In the genomic region with DNA sequence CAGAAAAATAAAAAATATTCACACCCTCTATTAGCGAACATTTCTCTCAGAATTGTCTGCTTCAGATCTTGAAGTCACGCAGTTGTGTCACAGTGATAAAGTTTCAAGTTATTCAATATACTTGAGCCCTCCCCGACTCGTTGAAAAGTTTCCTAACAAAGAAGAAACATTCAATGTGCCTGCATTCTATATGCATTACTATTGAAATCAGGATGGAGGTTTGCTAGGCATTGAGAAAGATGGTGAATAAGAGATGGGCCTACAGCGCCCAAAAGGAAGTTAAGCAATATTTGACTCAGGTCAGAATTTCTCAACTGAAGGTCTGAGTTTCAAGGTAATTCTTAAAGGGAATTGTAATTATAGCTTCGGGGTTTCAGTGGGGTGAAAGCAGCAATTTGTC, we compare ENCODE assay signal across 8 cellular contexts. TPM values are rescaled to one million over a fixed set of nuclear protein-coding genes. Genes with fewer than 3 reads are reported as not detected.
DNase-seq lines count a peak whose midpoint lies in the region; ATAC-seq and TF ChIP-seq lines count a peak whose summit lies in the region.

No MANE protein-coding gene starts in this region.

- H3K27me3 ChIP-seq in uterus = no peaks in the 10 kb centered on the region

- no peaks in the 10 kb centered on the region for H3K27me3 Mint-ChIP-seq in activated naive CD8-positive, alpha-beta T cell
- no peaks in the 10 kb centered on the region for H3K27me3 Mint-ChIP-seq in activated naive CD8-positive, alpha-beta T cell treated with anti-CD3 and anti-CD28 coated beads, Interleukin-2, amount 50 U/mL, for 24 hours
- no peaks in the 10 kb centered on the region for H3K27me3 Mint-ChIP-seq in activated naive CD8-positive, alpha-beta T cell treated with anti-CD3 and anti-CD28 coated beads for 36 hours

- H3K36me3 Mint-ChIP-seq in activated naive CD8-positive, alpha-beta T cell = peaks cover 5% of the 10 kb centered on the region
- no peaks in the 10 kb centered on the region for H3K36me3 Mint-ChIP-seq in activated naive CD8-positive, alpha-beta T cell treated with anti-CD3 and anti-CD28 coated beads, Interleukin-2, amount 50 U/mL, for 24 hours (ENCODE audit: low read depth)
- peaks cover 2% of the 10 kb centered on the region for H3K36me3 Mint-ChIP-seq in activated naive CD8-positive, alpha-beta T cell treated with anti-CD3 and anti-CD28 coated beads for 36 hours

- H3K4me1 ChIP-seq in uterus = no peaks in the 10 kb centered on the region

- DNase-seq in activated naive CD8-positive, alpha-beta T cell treated with anti-CD3 and anti-CD28 coated beads, Interleukin-2, amount 50 U/mL, for 24 hours = no peak
- no peak for DNase-seq in activated naive CD8-positive, alpha-beta T cell treated with anti-CD3 and anti-CD28 coated beads for 36 hours
- DNase-seq in kidney tubule cell (ENCODE audit: low spot score) (peak; percentile 21), uterus (no peak), pons (ENCODE audit: low spot score) (no peak), NCI-H146 treated with DMSO at 0.1 percent for 48 hours (lab: John Stamatoyannopoulos, UW; ENCODE audit: unreplicated experiment) (no peak)
- DNase-seq in central memory CD4-positive, alpha-beta T cell = no peak

- peaks cover 17% of the 10 kb centered on the region for H3K4me1 Mint-ChIP-seq in activated naive CD8-positive, alpha-beta T cell (ENCODE audit: low read depth)
- H3K4me1 Mint-ChIP-seq in activated naive CD8-positive, alpha-beta T cell treated with anti-CD3 and anti-CD28 coated beads, Interleukin-2, amount 50 U/mL, for 24 hours = peaks cover 18% of the 10 kb centered on the region
- H3K4me1 Mint-ChIP-seq in activated naive CD8-positive, alpha-beta T cell treated with anti-CD3 and anti-CD28 coated beads for 36 hours = peaks cover 6% of the 10 kb centered on the region

- no peaks in the 10 kb centered on the region for H3K9me3 Mint-ChIP-seq in activated naive CD8-positive, alpha-beta T cell (ENCODE audit: low read depth)
- no peaks in the 10 kb centered on the region for H3K9me3 Mint-ChIP-seq in activated naive CD8-positive, alpha-beta T cell treated with anti-CD3 and anti-CD28 coated beads, Interleukin-2, amount 50 U/mL, for 24 hours
- H3K9me3 Mint-ChIP-seq in activated naive CD8-positive, alpha-beta T cell treated with anti-CD3 and anti-CD28 coated beads for 36 hours = no peaks in the 10 kb centered on the region

- TF ChIP-seq POLR2A in uterus (IDR thresholded peaks at IDR 0.05) = no peak

- peak overlapping the region; percentile 22 for H3K27ac Mint-ChIP-seq in activated naive CD8-positive, alpha-beta T cell
- H3K27ac Mint-ChIP-seq in activated naive CD8-positive, alpha-beta T cell treated with anti-CD3 and anti-CD28 coated beads, Interleukin-2, amount 50 U/mL, for 24 hours = no peak overlapping the region
- H3K27ac Mint-ChIP-seq in activated naive CD8-positive, alpha-beta T cell treated with anti-CD3 and anti-CD28 coated beads for 36 hours = peak overlapping the region; percentile 62

- no peak overlapping the region for H3K4me3 ChIP-seq in uterus

- H3K9me3 ChIP-seq in uterus = no peaks in the 10 kb centered on the region

- no peak for ATAC-seq in activated naive CD8-positive, alpha-beta T cell treated with anti-CD3 and anti-CD28 coated beads, Interleukin-2, amount 50 U/mL, for 24 hours

- H3K36me3 ChIP-seq in uterus = no peaks in the 10 kb centered on the region

- intact Hi-C loops in uterus (cut with DNase I; ENCODE audit: low total_unique reads) = no loop called here

- H3K27ac ChIP-seq in uterus = peak overlapping the region; percentile 33 to 63

- TF ChIP-seq CTCF in uterus (IDR thresholded peaks at IDR 0.05) = no peak

- no peak overlapping the region for H3K4me3 Mint-ChIP-seq in activated naive CD8-positive, alpha-beta T cell
- H3K4me3 Mint-ChIP-seq in activated naive CD8-positive, alpha-beta T cell treated with anti-CD3 and anti-CD28 coated beads, Interleukin-2, amount 50 U/mL, for 24 hours = no peak overlapping the region
- H3K4me3 Mint-ChIP-seq in activated naive CD8-positive, alpha-beta T cell treated with anti-CD3 and anti-CD28 coated beads for 36 hours = no peak overlapping the region

RNA-seq across cellular contexts. Expression of a gene that starts 6.1 kb away (rescaled TPM):
- under 1 TPM; 0.84 to 0.89 TPM for total RNA-seq in activated naive CD8-positive, alpha-beta T cell treated with anti-CD3 and anti-CD28 coated beads for 36 hours
- total RNA-seq in uterus = 1 to 10 TPM; 1.5 to 9.2 (median 5.7) TPM

RNA-seq across cellular contexts. Expression of a gene that starts 29.9 kb away (rescaled TPM):
- 10 to 100 TPM; 33.8 to 36.4 TPM for total RNA-seq in activated naive CD8-positive, alpha-beta T cell treated with anti-CD3 and anti-CD28 coated beads for 36 hours
- 10 to 100 TPM; 27.2 to 40.2 (median 28.2) TPM for total RNA-seq in uterus
